Comparison of ENCODE assay signal across 22 cellular contexts in genomic region chr10:88039496-88040200, GRCh38.
A peak's percentile ranks its signal among the peaks of the same experiment; 100 is the strongest.
DNase-seq lines count a peak whose midpoint lies in the region; ATAC-seq and TF ChIP-seq lines count a peak whose summit lies in the region.
"Had no signal": no experiment of that assay in that cellular context is flagged by ENCODE, and none has a peak within 500 bp of the region (broad histone marks: within the 10 kb centered on the region; RNA-seq: fewer than 3 reads in every experiment).

No MANE protein-coding gene starts in this region.

- no peaks in the 10 kb centered on the region for H3F3A ChIP-seq in GM23248 (ENCODE audit: insufficient read depth)
- H3F3A ChIP-seq in PC-9 (ENCODE audit: insufficient read depth, low read depth), result no peaks in the 10 kb centered on the region; the same call in 1 of the 2 replicates

- POLR2A ChIA-PET in PC-9 (lab: Charles Lee; ENCODE audit: unreplicated experiment), result no interaction called here

- BruUV-seq in PC-9 (replicated peaks; lab: Mats Ljungman, UMichigan), result no TSS peak

- H3K27me3 ChIP-seq in GM23248 (replicated peaks; ENCODE audit: insufficient read depth) (no peaks in the 10 kb centered on the region), PC-9 (ENCODE audit: insufficient read depth, low read depth) (no peaks in the 10 kb centered on the region), thoracic aorta (replicated peaks; ENCODE audit: insufficient read depth) (no peaks in the 10 kb centered on the region)
- H3K27me3 ChIP-seq: colonic mucosa, SJSA1, spleen, upper lobe of left lung had no signal

- CTCF ChIA-PET in PC-9 (lab: Charles Lee), result interaction anchor here (0.6 kb wide), 1 partner anchor 771 kb away, joined by 6 read pairs; no protein-coding TSS in a partner anchor

- H3K9me3 ChIP-seq in GM23248 (ENCODE audit: low read depth) (no peaks in the 10 kb centered on the region), PC-9 (ENCODE audit: insufficient read depth, low read depth) (no peaks in the 10 kb centered on the region), thoracic aorta (no peaks in the 10 kb centered on the region)
- H3K9me3 ChIP-seq: colonic mucosa, SJSA1, spleen, upper lobe of left lung had no signal

- H3K4me3 ChIP-seq in GM23248 (no peak overlapping the region), PC-9 (no peak overlapping the region), epithelial cell of esophagus (ENCODE audit: low read length) (no peak overlapping the region), thoracic aorta (no peak overlapping the region)
- H3K4me3 ChIP-seq: colonic mucosa, SJSA1, spleen, upper lobe of left lung had no signal

- H3K36me3 ChIP-seq in GM23248 (ENCODE audit: low read depth) (no peaks in the 10 kb centered on the region), PC-9 (ENCODE audit: low read depth) (no peaks in the 10 kb centered on the region), thoracic aorta (no peaks in the 10 kb centered on the region)
- H3K36me3 ChIP-seq: colonic mucosa, SJSA1, spleen, upper lobe of left lung had no signal

- no peak overlapping the region for H3K9ac ChIP-seq in GM23248

- no peak overlapping the region for H3K27ac ChIP-seq in GM23248
- H3K27ac ChIP-seq in PC-9, result no peak overlapping the region
- H3K27ac ChIP-seq in thoracic aorta, result peak overlapping the region; percentile 83 to 91
- H3K27ac ChIP-seq: colonic mucosa, SJSA1, spleen, upper lobe of left lung had no signal

- H3K4me2 ChIP-seq in GM23248 (ENCODE audit: unreplicated experiment) (no peak overlapping the region), PC-9 (peak overlapping the region; percentile 26)

- H4K20me1 ChIP-seq in GM23248 (ENCODE audit: insufficient read depth) (no peaks in the 10 kb centered on the region), PC-9 (ENCODE audit: insufficient read depth) (no peaks in the 10 kb centered on the region)

- WGBS in GM23248 (ENCODE audit: low coverage in 1 of 2, low lambda C conversion rate in 2 of 2, missing lambda C conversion rate in 2 of 2), 2 experiments, result 69 to 71% methylated on average over 6 of the region's 6 CpGs

- TF ChIP-seq CTCF in PC-9 (conservative IDR thresholded peaks at IDR 0.05), result no peak
- no peak for TF ChIP-seq CTCF in epithelial cell of esophagus (IDR thresholded peaks at IDR 0.05; ENCODE audit: insufficient read depth, low read depth, low read length, missing control alignments)
- TF ChIP-seq CTCF in thoracic aorta (IDR thresholded peaks at IDR 0.05), result no peak

- H3K4me1 ChIP-seq in GM23248 (ENCODE audit: insufficient read depth), result peaks cover 7% of the 10 kb centered on the region
- H3K4me1 ChIP-seq in PC-9 (replicated peaks; ENCODE audit: insufficient read depth), result peaks cover 30% of the 10 kb centered on the region
- H3K4me1 ChIP-seq in thoracic aorta (ENCODE audit: control insufficient read depth in 1 of 2, low read depth in 2 of 2), result peaks cover 30 to 53% of the 10 kb centered on the region in 2 donors
- H3K4me1 ChIP-seq: colonic mucosa had no signal

- ATAC-seq in thoracic aorta (ENCODE audit: insufficient number of reproducible peaks, low FRiP score, low read depth) (no peak), left colon (no peak)
- ATAC-seq: stimulated activated naive CD8-positive, alpha-beta T cell treated with anti-CD3 and anti-CD28 coated beads, Interleukin-15, amount 100 ng/mL, for 72 hours; WTC11 had no signal

- H2AFZ ChIP-seq in GM23248 (no peak overlapping the region), PC-9 (no peak overlapping the region)

- H3K9me2 ChIP-seq in GM23248 (ENCODE audit: insufficient read depth) (no peaks in the 10 kb centered on the region), PC-9 (ENCODE audit: insufficient read depth) (no peaks in the 10 kb centered on the region)

- in situ Hi-C loops in GM23248 (cut with MboI), result no loop called here

- H3K79me2 ChIP-seq in GM23248 (ENCODE audit: insufficient read depth) (no peaks in the 10 kb centered on the region), PC-9 (ENCODE audit: low read depth) (no peaks in the 10 kb centered on the region)

- peak; percentile 37 for DNase-seq in GM23248
- DNase-seq in PC-9, result peak in 1 of 2 experiments; percentile 50
- peak; percentile 67 for DNase-seq in epithelial cell of esophagus (ENCODE audit: low read depth)
- no peak for DNase-seq in thoracic aorta (ENCODE audit: low spot score)
- DNase-seq in NCI-H2171 (lab: John Stamatoyannopoulos, UW), result no peak
- no peak for DNase-seq in stimulated activated CD4-positive, alpha-beta T cell treated with anti-CD3 and anti-CD28 coated beads, Interleukin-2, amount 100 ng/mL, for 48 hours
- DNase-seq in left colon, result no peak
- DNase-seq: activated CD4-positive, alpha-beta memory T cell treated with anti-CD3 and anti-CD28 coated beads for 36 hours; activated naive CD4-positive, alpha-beta T cell; colonic mucosa; COR-L47; immature natural killer cell; KBM-7; NCI-H1092; NCI-H1930; nucleus accumbens; spleen; stimulated activated CD4-positive, alpha-beta T cell treated with anti-CD3 and anti-CD28 coated beads, Interleukin-4, amount 100 ng/mL, for 4 hours; stimulated activated naive CD8-positive, alpha-beta T cell treated with anti-CD3 and anti-CD28 coated beads, Interleukin-15, amount 100 ng/mL, for 72 hours; upper lobe of left lung had no signal

- intact Hi-C loops in PC-9 (cut with micrococcal nuclease; ENCODE audit: unreplicated experiment) (loop anchor here (5.0 kb wide), 1 partner anchor 93 kb away; no protein-coding TSS in a partner anchor), left colon (cut with DNase I, micrococcal nuclease) (no loop called here)

Comparison
In these comparisons a context has a peak if more than half of its experiments do, and no peak if none do; other contexts are left out.
1. DNase-seq: peak in GM23248 (single experiment) and epithelial cell of esophagus (single experiment); none in thoracic aorta (single experiment), NCI-H2171 (single experiment), stimulated activated CD4-positive, alpha-beta T cell treated with anti-CD3 and anti-CD28 coated beads, Interleukin-2, amount 100 ng/mL, for 48 hours (0 of 2) and left colon (0 of 2).
2. H3K27ac ChIP-seq: peak in thoracic aorta (2 of 2); none in GM23248 (single experiment) and PC-9 (single experiment).